9 cellular contexts compared by ENCODE assay signal in the genomic region with DNA sequence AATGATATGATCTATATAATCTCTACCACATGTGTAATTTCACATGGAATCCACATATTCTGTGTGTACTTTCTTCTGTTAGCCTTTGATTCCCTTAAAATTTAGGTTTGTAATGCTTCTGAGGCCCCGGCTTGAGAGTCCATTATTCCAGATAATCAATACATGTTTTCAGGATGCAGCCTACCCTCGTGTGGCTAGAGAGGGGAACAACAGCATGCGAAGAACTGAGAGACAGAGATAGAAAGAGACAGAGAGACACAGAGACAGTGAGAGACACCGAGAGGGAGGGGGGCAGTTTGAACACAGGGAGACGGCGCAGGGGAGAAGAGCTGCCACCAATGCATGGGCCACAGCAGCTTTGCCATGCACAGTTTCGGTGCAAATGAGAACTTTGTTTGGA.
A peak's percentile ranks its signal among the peaks of the same experiment; 100 is the strongest.
DNase-seq lines count a peak whose midpoint lies in the region; ATAC-seq and TF ChIP-seq lines count a peak whose summit lies in the region.
"Had no signal": no experiment of that assay in that cellular context is flagged by ENCODE, and none has a peak within 500 bp of the region (broad histone marks: within the 10 kb centered on the region; RNA-seq: fewer than 3 reads in every experiment).

No MANE protein-coding gene starts in this region.

- H3K27ac ChIP-seq in WERI-Rb-1 (no peak overlapping the region), right cardiac atrium (ENCODE audit: low read length) (no peak overlapping the region)

- H3K27me3 ChIP-seq in H7 (ENCODE audit: control insufficient read depth, insufficient read depth, low read length) (no peaks in the 10 kb centered on the region), WERI-Rb-1 (ENCODE audit: insufficient read depth, low read depth, severe bottlenecking) (no peaks in the 10 kb centered on the region), right cardiac atrium (ENCODE audit: control insufficient read depth, insufficient read depth) (no peaks in the 10 kb centered on the region)

- intact Hi-C loops in right cardiac atrium (cut with DNase I): no loop called here

- no peaks in the 10 kb centered on the region; the same call in 1 of the 2 replicates for H3K36me3 ChIP-seq in H7 (replicated peaks; ENCODE audit: control insufficient read depth, insufficient read depth, low read length)
- H3K36me3 ChIP-seq in WERI-Rb-1: no peaks in the 10 kb centered on the region

- DNase-seq in AG09309 (ENCODE audit: low read depth) (no peak), H7 (peak; percentile 66), WERI-Rb-1 (peak; percentile 53), iPS-NIHi7 (ENCODE audit: extremely low spot score) (peak; percentile 35), cerebellum (ENCODE audit: low spot score) (no peak), right cardiac atrium (no peak), ecto neural progenitor cell (ENCODE audit: low spot score) (no peak)
- DNase-seq: NK-92 treated with Interleukin-12 subunit alpha and Interleukin-12 subunit beta, amount 100 ng/mL, for 24 hours had no signal

- WGBS in right cardiac atrium: 65% methylated on average over 7 of the region's 7 CpGs

- H3K9me3 ChIP-seq in WERI-Rb-1 (ENCODE audit: severe bottlenecking) (no peaks in the 10 kb centered on the region), right cardiac atrium (ENCODE audit: control insufficient read depth, low read length) (no peaks in the 10 kb centered on the region)

- H3K4me3 ChIP-seq in AG09309 (ENCODE audit: control insufficient read depth, low read depth, low read length) (no peak overlapping the region), H7 (ENCODE audit: insufficient read depth, low read depth, low read length) (no peak overlapping the region), WERI-Rb-1 (ENCODE audit: low read depth, low read length) (no peak overlapping the region), right cardiac atrium (ENCODE audit: low read length) (no peak overlapping the region)

- TF ChIP-seq CTCF in AG09309 (IDR thresholded peaks at IDR 0.05; ENCODE audit: control insufficient read depth, insufficient read depth, low read depth, low read length, missing control alignments): peak; percentile 74
- peak; percentile 60 for TF ChIP-seq CTCF in WERI-Rb-1 (IDR thresholded peaks at IDR 0.05; ENCODE audit: low read depth, low read length)

- H3K4me1 ChIP-seq in right cardiac atrium (ENCODE audit: control insufficient read depth, insufficient read depth, low read length): no peaks in the 10 kb centered on the region

- ATAC-seq in HG03159 (IDR thresholded peaks at IDR 0.05; ENCODE audit: unreplicated experiment) (no peak), right cardiac atrium (no peak)

Comparison
In these comparisons a context has a peak if more than half of its experiments do, and no peak if none do; other contexts are left out.
1. DNase-seq: peak in H7 (single experiment), WERI-Rb-1 (single experiment) and iPS-NIHi7 (single experiment); none in AG09309 (single experiment), cerebellum (single experiment), right cardiac atrium (0 of 3) and ecto neural progenitor cell (single experiment).